In genomic region chr15:63447277-63447676, GRCh38 we compare ENCODE assay signal across 18 cellular contexts.
DNase-seq lines count a peak whose midpoint lies in the region; ATAC-seq and TF ChIP-seq lines count a peak whose summit lies in the region.
"Had no signal": no experiment of that assay in that cellular context is flagged by ENCODE, and none has a peak within 500 bp of the region (broad histone marks: within the 10 kb centered on the region; RNA-seq: fewer than 3 reads in every experiment).

No MANE protein-coding gene starts in this region.

- H3K4me3 ChIP-seq in HL-60 (replicated peaks; ENCODE audit: insufficient read depth, low read length): no peak overlapping the region
- H3K4me3 ChIP-seq: coronary artery, ovary, Peyer's patch, skin epidermis had no signal

- H3K27ac Mint-ChIP-seq in T-helper 2 cell treated with Interferon-gamma antibody and Interleukin-4, amounts not matched to agents 5 μg/mL and 100 μg/mL, for 36 hours: no peak overlapping the region
- H3K27ac Mint-ChIP-seq: stimulated activated memory B cell treated with anti-CD40 and anti-IgM and Interleukin-4, amounts not matched to agents 10 μg/mL and 1 μg/mL and 100 μg/mL, for 72 hours had no signal

- peaks cover 4% of the 10 kb centered on the region for H3K4me1 Mint-ChIP-seq in T-helper 2 cell treated with Interferon-gamma antibody and Interleukin-4, amounts not matched to agents 5 μg/mL and 100 μg/mL, for 36 hours (ENCODE audit: low read depth)

- no peak for TF ChIP-seq CTCF in HL-60 (IDR thresholded peaks at IDR 0.05; ENCODE audit: insufficient read depth, low read length)

- no peaks in the 10 kb centered on the region for H3K27me3 ChIP-seq in HL-60 (ENCODE audit: insufficient read depth, poor library complexity, severe bottlenecking)
- H3K27me3 ChIP-seq: ovary, Peyer's patch had no signal

- DNase-seq in CD1c-positive myeloid dendritic cell (ENCODE audit: extremely low spot score) (peak; percentile 55), HL-60 (ENCODE audit: low read depth in 1 of 2, low spot score in 1 of 2) (no peak), NCI-H2107 treated with DMSO at 0.1 percent for 48 hours (lab: John Stamatoyannopoulos, UW; ENCODE audit: unreplicated experiment) (peak; percentile 69), SHP77 treated with DMSO at 0.1 percent for 48 hours (lab: John Stamatoyannopoulos, UW) (peak; percentile 23)
- no peak for DNase-seq in T-helper 2 cell treated with Interferon-gamma antibody and Interleukin-4, amounts not matched to agents 5 μg/mL and 100 μg/mL, for 36 hours (ENCODE audit: low spot score)
- DNase-seq: activated CD8-positive, alpha-beta memory T cell treated with anti-CD3 and anti-CD28 coated beads, Interleukin-2, amount 50 U/mL, for 4 hours; activated naive CD4-positive, alpha-beta T cell treated with Interleukin-2 at 50 U/mL for 16 hours; KG1; kidney; ovary; Peyer's patch had no signal

- no peaks in the 10 kb centered on the region for H3K9me3 Mint-ChIP-seq in T-helper 2 cell treated with Interferon-gamma antibody and Interleukin-4, amounts not matched to agents 5 μg/mL and 100 μg/mL, for 36 hours
- H3K9me3 Mint-ChIP-seq: stimulated activated memory B cell treated with anti-CD40 and anti-IgM and Interleukin-4, amounts not matched to agents 10 μg/mL and 1 μg/mL and 100 μg/mL, for 72 hours had no signal

- peaks cover 15% of the 10 kb centered on the region for H3K27me3 Mint-ChIP-seq in T-helper 2 cell treated with Interferon-gamma antibody and Interleukin-4, amounts not matched to agents 5 μg/mL and 100 μg/mL, for 36 hours (ENCODE audit: low read depth)
- H3K27me3 Mint-ChIP-seq: stimulated activated memory B cell treated with anti-CD40 and anti-IgM and Interleukin-4, amounts not matched to agents 10 μg/mL and 1 μg/mL and 100 μg/mL, for 72 hours had no signal

- ATAC-seq in HG03565 (IDR thresholded peaks at IDR 0.05; ENCODE audit: unreplicated experiment) (no peak), GM18867 (IDR thresholded peaks at IDR 0.05; ENCODE audit: unreplicated experiment) (no peak)
- ATAC-seq: activated CD4-positive, CD25-positive, alpha-beta regulatory T cell treated with anti-CD3 and anti-CD28 coated beads, Interleukin-2, amount 50 U/mL, for 24 hours; esophagus mucosa; stimulated activated memory B cell treated with anti-CD40 and anti-IgM and Interleukin-4, amounts not matched to agents 10 μg/mL and 1 μg/mL and 100 μg/mL, for 72 hours had no signal

- H3K36me3 Mint-ChIP-seq in T-helper 2 cell treated with Interferon-gamma antibody and Interleukin-4, amounts not matched to agents 5 μg/mL and 100 μg/mL, for 36 hours (ENCODE audit: low read depth): no peaks in the 10 kb centered on the region
- H3K36me3 Mint-ChIP-seq: stimulated activated memory B cell treated with anti-CD40 and anti-IgM and Interleukin-4, amounts not matched to agents 10 μg/mL and 1 μg/mL and 100 μg/mL, for 72 hours had no signal

- H3K27ac ChIP-seq in HL-60 (replicated peaks): peak overlapping the region; percentile 76
- H3K27ac ChIP-seq: coronary artery, ovary, Peyer's patch had no signal

- no peak overlapping the region for H3K4me3 Mint-ChIP-seq in T-helper 2 cell treated with Interferon-gamma antibody and Interleukin-4, amounts not matched to agents 5 μg/mL and 100 μg/mL, for 36 hours
- H3K4me3 Mint-ChIP-seq: stimulated activated memory B cell treated with anti-CD40 and anti-IgM and Interleukin-4, amounts not matched to agents 10 μg/mL and 1 μg/mL and 100 μg/mL, for 72 hours had no signal

Comparison
In these comparisons a context has a peak if more than half of its experiments do, and no peak if none do; other contexts are left out.
1. DNase-seq: peak in CD1c-positive myeloid dendritic cell (single experiment), NCI-H2107 treated with DMSO at 0.1 percent for 48 hours (single experiment) and SHP77 treated with DMSO at 0.1 percent for 48 hours (single experiment); none in HL-60 (0 of 2) and T-helper 2 cell treated with Interferon-gamma antibody and Interleukin-4, amounts not matched to agents 5 μg/mL and 100 μg/mL, for 36 hours (single experiment).